In the genomic region with DNA sequence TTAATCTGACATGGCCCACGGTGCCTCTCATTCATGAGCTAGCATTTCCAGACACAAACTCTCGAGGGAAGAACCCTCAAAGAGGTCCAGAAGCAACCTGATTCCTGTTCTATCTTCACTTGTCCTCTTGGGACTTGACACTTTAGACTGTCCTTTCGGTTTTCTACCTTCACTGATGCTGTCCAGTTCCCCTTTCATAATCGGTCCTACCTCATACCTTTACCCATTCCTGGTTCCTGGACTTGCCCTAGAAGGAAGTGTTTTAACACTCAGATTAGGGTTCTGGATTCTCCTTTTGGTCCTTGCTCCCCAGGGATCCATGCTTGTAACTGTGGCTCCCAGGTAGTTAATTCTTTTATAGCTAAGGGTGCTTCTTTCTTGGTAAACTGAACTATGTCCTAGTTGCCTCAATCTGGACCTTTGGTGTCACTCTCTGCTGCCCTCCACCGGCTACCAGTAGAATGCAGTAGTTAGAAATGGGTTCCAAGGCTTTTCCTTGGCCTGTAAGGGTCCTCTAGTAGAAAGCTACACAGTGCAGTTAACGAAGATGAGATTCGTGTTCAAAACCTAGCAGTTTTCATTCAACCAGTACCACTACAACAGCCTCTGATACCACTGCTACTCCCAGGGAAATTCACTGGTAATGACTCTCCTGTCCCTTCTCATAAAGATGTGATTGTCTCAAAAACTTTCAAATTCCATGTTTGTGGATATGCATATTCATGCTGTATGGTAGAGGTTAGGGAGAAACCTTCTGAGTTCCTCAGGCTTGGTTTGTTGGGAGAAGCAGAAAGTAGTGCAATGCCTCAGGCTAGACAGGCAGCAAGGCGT, we compare ENCODE assay signal across 1 cellular context.
A peak's percentile ranks its signal among the peaks of the same experiment; 100 is the strongest.
TF ChIP-seq lines count a peak whose summit lies in the region.

No MANE protein-coding gene starts in this region.

TF ChIP-seq in IMR-90, 13 proteins besides CTCF, POLR2A, EP300 and RAD21:
- no peak for TF ChIP-seq CEBPB (IDR thresholded peaks at IDR 0.05; ENCODE audit: low read depth, low read length)
- TF ChIP-seq SMC3 (IDR thresholded peaks at IDR 0.05; ENCODE audit: low read depth, low read length), result peak; percentile 43; the same call in 1 of the 2 replicates
- TF ChIP-seq, protein P1, sequence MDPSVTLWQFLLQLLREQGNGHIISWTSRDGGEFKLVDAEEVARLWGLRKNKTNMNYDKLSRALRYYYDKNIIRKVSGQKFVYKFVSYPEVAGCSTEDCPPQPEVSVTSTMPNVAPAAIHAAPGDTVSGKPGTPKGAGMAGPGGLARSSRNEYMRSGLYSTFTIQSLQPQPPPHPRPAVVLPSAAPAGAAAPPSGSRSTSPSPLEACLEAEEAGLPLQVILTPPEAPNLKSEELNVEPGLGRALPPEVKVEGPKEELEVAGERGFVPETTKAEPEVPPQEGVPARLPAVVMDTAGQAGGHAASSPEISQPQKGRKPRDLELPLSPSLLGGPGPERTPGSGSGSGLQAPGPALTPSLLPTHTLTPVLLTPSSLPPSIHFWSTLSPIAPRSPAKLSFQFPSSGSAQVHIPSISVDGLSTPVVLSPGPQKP (IDR thresholded peaks at IDR 0.05; ENCODE audit: borderline replicate concordance, low read depth, low read length), result no peak
- TF ChIP-seq CHD1 (IDR thresholded peaks at IDR 0.05; ENCODE audit: low read depth, low read length), result no peak
TF ChIP-seq in IMR-90: peak in this region for 1.
